In the genomic region with DNA sequence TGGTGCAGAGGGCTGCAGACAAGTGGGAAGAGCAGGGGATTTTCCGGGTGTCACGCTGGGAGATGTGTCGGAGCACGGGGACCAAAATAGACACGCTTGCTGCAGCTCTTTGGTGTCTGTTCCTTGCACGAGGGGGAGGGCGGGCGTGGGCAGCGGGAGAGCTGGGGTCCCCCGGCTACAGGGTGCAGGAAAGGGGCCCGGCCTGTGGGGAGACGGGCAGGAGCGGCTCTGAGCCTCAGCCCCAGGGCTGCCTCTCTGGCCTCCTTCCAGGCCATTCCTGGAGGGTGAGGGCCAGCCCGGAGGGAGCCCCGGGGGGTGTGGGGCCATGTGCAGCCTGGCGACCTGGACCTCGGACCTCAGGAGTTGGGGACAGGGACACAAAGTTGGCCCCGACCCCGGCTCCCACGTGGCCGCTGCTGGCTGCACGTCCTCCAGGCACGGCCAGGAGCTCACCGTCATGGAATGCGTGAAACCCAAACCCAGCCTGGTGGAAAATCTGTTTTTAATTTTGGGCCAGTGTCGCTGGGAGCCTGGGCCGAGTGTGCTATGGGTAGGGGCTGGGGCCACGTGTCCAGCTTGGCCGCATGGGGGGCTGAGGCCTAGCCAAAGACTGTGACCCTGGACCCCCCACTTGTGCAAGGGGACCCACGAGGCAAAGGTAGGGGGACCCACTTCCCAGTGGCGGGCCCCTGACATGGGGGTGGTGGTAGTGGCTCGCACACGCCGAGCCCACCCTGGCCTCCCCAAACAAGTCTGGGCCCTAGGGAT, we compare ENCODE assay signal across 11 cellular contexts. TPM values are rescaled to one million over a fixed set of nuclear protein-coding genes. Genes with fewer than 3 reads are reported as not detected.
DNase-seq lines count a peak whose midpoint lies in the region; ATAC-seq and TF ChIP-seq lines count a peak whose summit lies in the region.
"Had no signal": no experiment of that assay in that cellular context is flagged by ENCODE, and none has a peak within 500 bp of the region (broad histone marks: within the 10 kb centered on the region; RNA-seq: fewer than 3 reads in every experiment).

No MANE protein-coding gene starts in this region.

- no peaks in the 10 kb centered on the region for H3K36me3 ChIP-seq in psoas muscle (ENCODE audit: insufficient read depth in 1 of 2, low read depth in 1 of 2)

- WGBS in psoas muscle, 3 donors, result 21 to 35% (median 28%) methylated on average over 25 to 34 of the region's 34 CpGs

- TF ChIP-seq CTCF in AG10803 (conservative IDR thresholded peaks at IDR 0.05; ENCODE audit: low read length), result no peak
- no peak for TF ChIP-seq CTCF in psoas muscle (IDR thresholded peaks at IDR 0.05)

- DNase-seq in AG10803 (ENCODE audit: low read depth) (peak; percentile 86), T1000 (lab: John Stamatoyannopoulos, UW) (peak; percentile 34), glomerular visceral epithelial cell (ENCODE audit: extremely low spot score) (peak; percentile 56), psoas muscle (peak; percentile 76 to 87), activated T-cell treated with anti-CD3 and anti-CD28 coated beads for 4 hours (no peak), NCI-H1105 (lab: John Stamatoyannopoulos, UW) (no peak)
- DNase-seq in activated CD8-positive, alpha-beta memory T cell treated with anti-CD3 and anti-CD28 coated beads for 24 hours, result no peak
- DNase-seq: COR-L47, NCI-H2171 had no signal

- H3K4me3 ChIP-seq in AG10803 (ENCODE audit: low read length), result peak overlapping the region; percentile 12
- H3K4me3 ChIP-seq in psoas muscle, result peak overlapping the region; percentile 18
- H3K4me3 ChIP-seq: lung had no signal

- ATAC-seq in psoas muscle (peak; percentile 21 to 69 (median 41)), HG03025 (IDR thresholded peaks at IDR 0.05; ENCODE audit: low FRiP score, unreplicated experiment) (no peak)

- H3K27me3 ChIP-seq in psoas muscle (ENCODE audit: insufficient read depth in 3 of 3, low read length in 2 of 3), result no peaks in the 10 kb centered on the region

- intact Hi-C loops in psoas muscle (cut with DNase I), result no loop called here

- no peaks in the 10 kb centered on the region for H3K9me3 ChIP-seq in psoas muscle

- peak overlapping the region; percentile 62 for H3K27ac ChIP-seq in psoas muscle

- peaks cover 48% of the 10 kb centered on the region for H3K4me1 ChIP-seq in psoas muscle

RNA-seq across cellular contexts. Expression of a gene that starts 6.6 kb away (rescaled TPM):
- total RNA-seq in psoas muscle, result 10 to 100 TPM in 1 of 4 donors, 1 to 10 TPM in 3; 6.5 to 11.3 (median 7.1) TPM
- 1 to 10 TPM; 1.3 to 2.4 (median 1.9) TPM for polyA plus RNA-seq in psoas muscle

RNA-seq across cellular contexts. Expression of a gene that starts 49.6 kb away (rescaled TPM):
- not detected for total RNA-seq in psoas muscle
- under 1 TPM in 1 of 3 donors, not detected in 2; 0.03 TPM for polyA plus RNA-seq in psoas muscle

Comparison
In these comparisons a context has a peak if more than half of its experiments do, and no peak if none do; other contexts are left out.
1. DNase-seq: peak in AG10803 (single experiment), T1000 (single experiment), glomerular visceral epithelial cell (single experiment) and psoas muscle (2 of 2); none in activated CD8-positive, alpha-beta memory T cell treated with anti-CD3 and anti-CD28 coated beads for 24 hours (single experiment), activated T-cell treated with anti-CD3 and anti-CD28 coated beads for 4 hours (single experiment) and NCI-H1105 (single experiment).